Comparison of ENCODE assay signal across 23 cellular contexts in the genomic region with DNA sequence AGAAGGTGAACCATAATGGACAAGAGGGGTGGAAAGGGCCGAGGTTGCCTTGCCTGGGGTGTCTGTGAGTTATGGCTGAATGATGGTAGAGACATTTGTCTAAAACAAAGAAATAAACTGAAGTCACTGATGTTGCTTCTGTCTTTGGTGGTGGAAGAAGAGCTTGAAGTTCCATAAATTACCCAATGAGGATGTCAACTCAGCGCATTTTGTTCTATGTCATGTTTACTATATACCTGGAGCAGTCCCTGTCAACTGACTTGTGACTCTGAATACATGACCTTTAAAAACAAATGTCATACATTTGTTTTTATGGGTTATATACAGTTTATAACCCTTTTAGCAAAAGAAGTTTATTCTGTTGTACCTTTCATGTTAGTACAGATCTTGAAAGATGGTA. TPM values are rescaled to one million over a fixed set of nuclear protein-coding genes. Genes with fewer than 3 reads are reported as not detected.
A peak's percentile ranks its signal among the peaks of the same experiment; 100 is the strongest.
DNase-seq lines count a peak whose midpoint lies in the region; ATAC-seq, FAIRE-seq and TF ChIP-seq lines count a peak whose summit lies in the region.
"Had no signal": no experiment of that assay in that cellular context is flagged by ENCODE, and none has a peak within 500 bp of the region (broad histone marks: within the 10 kb centered on the region; RNA-seq: fewer than 3 reads in every experiment).

No MANE protein-coding gene starts in this region.

- H3K4me1 ChIP-seq in HepG2 (ENCODE audit: insufficient read depth, low read length) = peaks cover 58% of the 10 kb centered on the region
- H3K4me1 ChIP-seq in right lobe of liver = peaks cover 0 to 14% (median 6%) of the 10 kb centered on the region in 4 donors
- H3K4me1 ChIP-seq in Panc1 (ENCODE audit: control insufficient read depth, insufficient read depth, low read length) = peaks cover 33% of the 10 kb centered on the region
- H3K4me1 ChIP-seq in A673 (ENCODE audit: insufficient read depth, low read length, poor library complexity, severe bottlenecking) = peaks cover 25% of the 10 kb centered on the region

- H4K20me1 ChIP-seq in HepG2 (ENCODE audit: insufficient read depth, low read length) (no peaks in the 10 kb centered on the region), neural cell (ENCODE audit: insufficient read depth) (no peaks in the 10 kb centered on the region)
- H4K20me1 ChIP-seq: BLaER1 treated with 17β-estradiol and CSF1 and Interleukin-3, amounts not matched to agents 10 nM and 100 nM had no signal

- no peaks in the 10 kb centered on the region for H3K36me3 Mint-ChIP-seq in activated T-helper 1 cell treated with anti-CD3 and anti-CD28 coated beads, Interleukin-12 subunit alpha, Interleukin-12 subunit beta, Interleukin-2, Interleukin-4 antibody, amounts not matched to agents 30 ng/mL and 10 ng/mL and 1 ng/mL, durations not matched to agents 14 hours and 24 hours and 36 hours (ENCODE audit: low read depth)
- H3K36me3 Mint-ChIP-seq: CD8-positive, alpha-beta memory T cell; IgD-negative memory B cell had no signal

- intact Hi-C loops in HepG2 (cut with micrococcal nuclease; ENCODE audit: unreplicated experiment) = loop anchor here (5.0 kb wide), 1 partner anchor 80 kb away; no protein-coding TSS in a partner anchor
- intact Hi-C loops in right lobe of liver (cut with DNase I) = no loop called here
- intact Hi-C loops in Panc1 (cut with micrococcal nuclease; ENCODE audit: unreplicated experiment) = no loop called here
- intact Hi-C loops in A673 (cut with micrococcal nuclease; ENCODE audit: unreplicated experiment) = no loop called here
- intact Hi-C loops in activated T-helper 1 cell treated with anti-CD3 and anti-CD28 coated beads, Interleukin-12 subunit alpha, Interleukin-12 subunit beta, Interleukin-2, Interleukin-4 antibody, amounts not matched to agents 30 ng/mL and 10 ng/mL and 1 ng/mL, durations not matched to agents 14 hours and 24 hours and 36 hours (cut with micrococcal nuclease) = loop anchor here (5.0 to 10.0 kb wide), 3 partner anchors 70 to 1123 kb away; a partner anchor contains a TSS

- H3K27me3 Mint-ChIP-seq in activated T-helper 1 cell treated with anti-CD3 and anti-CD28 coated beads, Interleukin-12 subunit alpha, Interleukin-12 subunit beta, Interleukin-2, Interleukin-4 antibody, amounts not matched to agents 30 ng/mL and 10 ng/mL and 1 ng/mL, durations not matched to agents 14 hours and 24 hours and 36 hours (ENCODE audit: insufficient read depth) = peaks cover 6% of the 10 kb centered on the region
- H3K27me3 Mint-ChIP-seq: IgD-negative memory B cell had no signal

- in situ Hi-C loops in HepG2 (cut with HindIII; ENCODE audit: extremely low pct_ligation_motif_present, low pct_unique_long_range_greater_than_20kb) = no loop called here
- in situ Hi-C loops in Panc1 (cut with HindIII; ENCODE audit: low pct_unique_long_range_greater_than_20kb, low sequenced_read_pairs) = no loop called here

- H3K4me3 ChIP-seq in HepG2 (replicated peaks in 1 of 3; ENCODE audit: insufficient read depth in 1 of 3, low read depth in 2 of 3, low read length in 3 of 3) (no peak overlapping the region), right lobe of liver (no peak overlapping the region), Panc1 (ENCODE audit: low read depth in 2 of 2, low read length in 2 of 2) (no peak overlapping the region), neural cell (ENCODE audit: low read length) (peak overlapping the region; percentile 74), A673 (ENCODE audit: low read depth, low read length, poor library complexity, severe bottlenecking) (no peak overlapping the region), coronary artery (no peak overlapping the region)

- H3K9ac ChIP-seq in HepG2 (ENCODE audit: insufficient read depth, low read depth, low read length) = no peak overlapping the region
- H3K9ac ChIP-seq in neural cell (ENCODE audit: low read length) = peak overlapping the region; percentile 92
- H3K9ac ChIP-seq: BLaER1 treated with 17β-estradiol and CSF1 and Interleukin-3, amounts not matched to agents 10 nM and 100 nM had no signal

- DNase-seq in HepG2 (ENCODE audit: low spot score) (no peak), right lobe of liver (no peak), Panc1 (ENCODE audit: low read depth, low spot score) (no peak), A673 (ENCODE audit: low spot score) (no peak), coronary artery (ENCODE audit: low spot score) (no peak)
- DNase-seq in activated T-helper 1 cell treated with anti-CD3 and anti-CD28 coated beads, Interleukin-12 subunit alpha, Interleukin-12 subunit beta, Interleukin-2, Interleukin-4 antibody, amounts not matched to agents 30 ng/mL and 10 ng/mL and 1 ng/mL, durations not matched to agents 14 hours and 24 hours and 36 hours (ENCODE audit: low spot score) = no peak
- DNase-seq: Calu3; CD8-positive, alpha-beta memory T cell; DMS153; GDM1; Karpas-422; NCI-H1048; NCI-H1417 treated with DMSO at 0.1 percent for 48 hours; NCI-H187; NCI-H446 treated with DMSO at 0.1 percent for 48 hours; NCI-H526 treated with DMSO at 0.1 percent for 48 hours; OCI-M1; SHP77 had no signal

- ATAC-seq in HepG2 (no peak), right lobe of liver (no peak), Panc1 (no peak)

- no peak overlapping the region for H3K27ac ChIP-seq in HepG2 (ENCODE audit: extremely low read length, insufficient read depth, low read length)
- no peak overlapping the region for H3K27ac ChIP-seq in right lobe of liver
- peak overlapping the region; percentile 91 for H3K27ac ChIP-seq in Panc1 (ENCODE audit: low read length)
- no peak overlapping the region for H3K27ac ChIP-seq in neural cell (ENCODE audit: low read length)
- H3K27ac ChIP-seq in A673 (ENCODE audit: low read depth, low read length, poor library complexity, severe bottlenecking) = no peak overlapping the region
- H3K27ac ChIP-seq in coronary artery = no peak overlapping the region
- H3K27ac ChIP-seq: BLaER1 treated with 17β-estradiol and CSF1 and Interleukin-3, amounts not matched to agents 10 nM and 100 nM had no signal

- H2AFZ ChIP-seq in HepG2 (ENCODE audit: low read length) (no peak overlapping the region), neural cell (ENCODE audit: low read depth, low read length) (no peak overlapping the region)

- TF ChIP-seq CTCF in HepG2 (CRISPR knock-in tag; IDR thresholded peaks at IDR 0.05) (no peak), right lobe of liver (IDR thresholded peaks at IDR 0.05) (no peak), Panc1 (IDR thresholded peaks at IDR 0.05) (no peak), neural cell (IDR thresholded peaks at IDR 0.05; ENCODE audit: poor library complexity, severe bottlenecking) (no peak), A673 (conservative IDR thresholded peaks at IDR 0.05; ENCODE audit: low read depth, low read length) (no peak), coronary artery (IDR thresholded peaks at IDR 0.05) (no peak)

- H3K79me2 ChIP-seq in HepG2 (ENCODE audit: insufficient read depth, low read length) (peaks cover 4% of the 10 kb centered on the region), neural cell (replicated peaks; ENCODE audit: insufficient read depth, low read length) (peaks cover 15% of the 10 kb centered on the region)

- CTCF ChIA-PET in HepG2 (lab: Yijun Ruan, JAX; ENCODE audit: low intra/inter-chr PET ratio, low total read pairs) = no interaction called here
- CTCF ChIA-PET in Panc1 (lab: Charles Lee) = no interaction called here
- CTCF ChIA-PET in A673 (lab: Charles Lee) = no interaction called here

- no peaks in the 10 kb centered on the region for H3K9me3 Mint-ChIP-seq in activated T-helper 1 cell treated with anti-CD3 and anti-CD28 coated beads, Interleukin-12 subunit alpha, Interleukin-12 subunit beta, Interleukin-2, Interleukin-4 antibody, amounts not matched to agents 30 ng/mL and 10 ng/mL and 1 ng/mL, durations not matched to agents 14 hours and 24 hours and 36 hours
- H3K9me3 Mint-ChIP-seq: CD8-positive, alpha-beta memory T cell; IgD-negative memory B cell had no signal

- no peak overlapping the region for H3K4me3 Mint-ChIP-seq in activated T-helper 1 cell treated with anti-CD3 and anti-CD28 coated beads, Interleukin-12 subunit alpha, Interleukin-12 subunit beta, Interleukin-2, Interleukin-4 antibody, amounts not matched to agents 30 ng/mL and 10 ng/mL and 1 ng/mL, durations not matched to agents 14 hours and 24 hours and 36 hours
- H3K4me3 Mint-ChIP-seq: CD8-positive, alpha-beta memory T cell; IgD-negative memory B cell had no signal

- H3K27ac Mint-ChIP-seq in activated T-helper 1 cell treated with anti-CD3 and anti-CD28 coated beads, Interleukin-12 subunit alpha, Interleukin-12 subunit beta, Interleukin-2, Interleukin-4 antibody, amounts not matched to agents 30 ng/mL and 10 ng/mL and 1 ng/mL, durations not matched to agents 14 hours and 24 hours and 36 hours = no peak overlapping the region
- H3K27ac Mint-ChIP-seq: CD8-positive, alpha-beta memory T cell; IgD-negative memory B cell had no signal

- FAIRE-seq in HepG2 (lab: Jason Lieb, UNC) = no peak
- FAIRE-seq: A204.1, HTR-8/SVneo had no signal

- no peaks in the 10 kb centered on the region; a peak in 1 of 5 replicates for H3K36me3 ChIP-seq in HepG2 (replicated peaks in 1 of 2; ENCODE audit: control insufficient read depth in 1 of 2, insufficient read depth in 2 of 2, low read length in 2 of 2)
- H3K36me3 ChIP-seq in right lobe of liver = no peaks in the 10 kb centered on the region
- H3K36me3 ChIP-seq in Panc1 (ENCODE audit: control insufficient read depth, insufficient read depth, low read length) = no peaks in the 10 kb centered on the region
- peaks cover 4% of the 10 kb centered on the region for H3K36me3 ChIP-seq in neural cell (ENCODE audit: insufficient read depth, low read length)
- H3K36me3 ChIP-seq in A673 (ENCODE audit: insufficient read depth, low read length, poor library complexity, severe bottlenecking) = no peaks in the 10 kb centered on the region

- POLR2A ChIA-PET in HepG2 (lab: Yijun Ruan, JAX) = no interaction called here
- POLR2A ChIA-PET in Panc1 (lab: Charles Lee) = no interaction called here
- POLR2A ChIA-PET in A673 (lab: Charles Lee; ENCODE audit: low non-redundant PET) = no interaction called here

- H3K27me3 ChIP-seq in HepG2 (ENCODE audit: control insufficient read depth in 1 of 2, insufficient read depth in 2 of 2, low read length in 2 of 2) (peaks cover 0 to 4% of the 10 kb centered on the region in 2 experiments; a peak in 1 of 5 replicates), right lobe of liver (no peaks in the 10 kb centered on the region), Panc1 (ENCODE audit: control insufficient read depth, insufficient read depth, low read length) (no peaks in the 10 kb centered on the region), neural cell (ENCODE audit: insufficient read depth, low read depth, low read length) (no peaks in the 10 kb centered on the region), A673 (replicated peaks; ENCODE audit: insufficient read depth, low read depth, low read length, poor library complexity) (no peaks in the 10 kb centered on the region)
- H3K27me3 ChIP-seq: BLaER1 treated with 17β-estradiol and CSF1 and Interleukin-3, amounts not matched to agents 10 nM and 100 nM had no signal

- TF ChIP-seq POLR2A in HepG2 (IDR thresholded peaks at IDR 0.05; ENCODE audit: insufficient read depth in 1 of 2, low read depth in 2 of 2, low read length in 2 of 2) (no peak), right lobe of liver (IDR thresholded peaks at IDR 0.05) (no peak)

- H3K9me3 ChIP-seq in HepG2 (ENCODE audit: low read length) = no peaks in the 10 kb centered on the region
- no peaks in the 10 kb centered on the region for H3K9me3 ChIP-seq in right lobe of liver
- H3K9me3 ChIP-seq in Panc1 (ENCODE audit: control insufficient read depth, insufficient read depth, low read depth, low read length) = no peaks in the 10 kb centered on the region
- H3K9me3 ChIP-seq in neural cell (ENCODE audit: low read length) = no peaks in the 10 kb centered on the region
- H3K9me3 ChIP-seq in A673 (ENCODE audit: low read depth, low read length, poor library complexity, severe bottlenecking) = no peaks in the 10 kb centered on the region
- H3K9me3 ChIP-seq: BLaER1 treated with 17β-estradiol and CSF1 and Interleukin-3, amounts not matched to agents 10 nM and 100 nM had no signal

- no peaks in the 10 kb centered on the region for H3K9me2 ChIP-seq in neural cell (ENCODE audit: insufficient read depth, low read length)

- no TSS peak for BruUV-seq in HepG2 (replicated peaks; lab: Mats Ljungman, UMichigan)
- no TSS peak for BruUV-seq in Panc1 (replicated peaks; lab: Mats Ljungman, UMichigan)
- BruUV-seq in A673 (replicated peaks; lab: Mats Ljungman, UMichigan) = no TSS peak

- no peaks in the 10 kb centered on the region for H3F3A ChIP-seq in neural cell (ENCODE audit: insufficient read depth, low read length, poor library complexity, severe bottlenecking)

- no peak overlapping the region for H3K4me2 ChIP-seq in HepG2 (ENCODE audit: low read depth, low read length)
- peak overlapping the region; percentile 40 for H3K4me2 ChIP-seq in neural cell (ENCODE audit: low read length)

- peaks cover 7% of the 10 kb centered on the region for H3K4me1 Mint-ChIP-seq in activated T-helper 1 cell treated with anti-CD3 and anti-CD28 coated beads, Interleukin-12 subunit alpha, Interleukin-12 subunit beta, Interleukin-2, Interleukin-4 antibody, amounts not matched to agents 30 ng/mL and 10 ng/mL and 1 ng/mL, durations not matched to agents 14 hours and 24 hours and 36 hours (ENCODE audit: low read depth)

- 96% methylated on average over 2 of the region's 2 CpGs for WGBS in HepG2 (ENCODE audit: low lambda C conversion rate)
- 100% methylated on average over 2 of the region's 2 CpGs for WGBS in right lobe of liver (ENCODE audit: insufficient coverage, low coverage, low lambda C conversion rate, missing lambda C conversion rate)

- TF ChIP-seq RAD21 in HepG2 (CRISPR knock-in tag; IDR thresholded peaks at IDR 0.05) = no peak
- no peak for TF ChIP-seq RAD21 in neural cell (conservative IDR thresholded peaks at IDR 0.05)

- TF ChIP-seq EP300 in HepG2 (IDR thresholded peaks at IDR 0.05; ENCODE audit: low read depth in 2 of 2, low read length in 2 of 2) = no peak
- no peak for TF ChIP-seq EP300 in HepG2 (CRISPR knock-in tag; IDR thresholded peaks at IDR 0.05; ENCODE audit: borderline replicate concordance)
- TF ChIP-seq EP300 in neural cell (conservative IDR thresholded peaks at IDR 0.05; ENCODE audit: poor library complexity, severe bottlenecking) = no peak

RNA-seq across cellular contexts. Expression of a gene that starts 2.0 kb away (rescaled TPM):
- total RNA-seq in HepG2 (2016; rRNA removed; fragmentation: Illumina TruSeq; extraction: Trizol) (18.6 and 23.4 TPM in 2 replicates), right lobe of liver (10 to 100 TPM in 1 of 6 experiments, 1 to 10 TPM in 5; 3.6 to 10.4 (median 6.0) TPM), Panc1 (2021; ENCODE audit: unreplicated experiment) (24.6 TPM), A673 (2021) (16.9 and 25.7 TPM in 2 replicates)
- total RNA-seq in HepG2 (2016; cell fraction: cytosol; rRNA removed; fragmentation: Illumina TruSeq; extraction: Trizol; ENCODE audit: low read depth) = 6.3 TPM in 2 replicates
- total RNA-seq in HepG2 (2016; cell fraction: insoluble cytoplasmic fraction; rRNA removed; fragmentation: Illumina TruSeq; extraction: Trizol) = 20.7 and 23.3 TPM in 2 replicates
- total RNA-seq in HepG2 (2016; cell fraction: membrane; rRNA removed; fragmentation: Illumina TruSeq; extraction: Trizol) = 5.0 and 8.2 TPM in 2 replicates
- 39.5 and 46.3 TPM in 2 replicates for total RNA-seq in HepG2 (2016; cell fraction: nucleus; rRNA removed; fragmentation: Illumina TruSeq; extraction: Trizol)
- polyA plus RNA-seq in HepG2 (2011; rRNA removed) (23.5 and 29.5 TPM in 2 replicates), neural cell (173 and 234 TPM in 2 replicates)
- 5.5 and 9.2 TPM in 2 replicates for polyA plus RNA-seq in HepG2 (2011; cell fraction: cytosol; rRNA removed)
- polyA plus RNA-seq in HepG2 (2011; cell fraction: nucleus; rRNA removed) = 92.9 and 127 TPM in 2 replicates
- polyA plus RNA-seq in HepG2 (2012) = 10.2 and 15.7 TPM in 2 replicates
- 2.4 and 2.8 TPM in 2 replicates for polyA plus RNA-seq in HepG2 (2016; cell fraction: cytosol; fragmentation: Illumina TruSeq; extraction: Trizol; ENCODE audit: low read depth)
- 17.1 and 17.6 TPM in 2 replicates for polyA plus RNA-seq in HepG2 (2016; cell fraction: insoluble cytoplasmic fraction; fragmentation: Illumina TruSeq; extraction: Trizol; ENCODE audit: low read depth)
- polyA plus RNA-seq in HepG2 (2016; cell fraction: membrane; fragmentation: Illumina TruSeq; extraction: Trizol; ENCODE audit: low read depth) = 4.6 and 4.7 TPM in 2 replicates
- 53.0 and 69.1 TPM in 2 replicates for polyA plus RNA-seq in HepG2 (2016; cell fraction: nucleus; fragmentation: Illumina TruSeq; extraction: Trizol; ENCODE audit: insufficient read depth, low read depth)
- 14.9 and 26.4 TPM in 2 replicates for polyA minus RNA-seq in HepG2 (2011; rRNA and poly(A)+ RNA removed; ENCODE audit: low replicate concordance)
- polyA minus RNA-seq in HepG2 (2011; cell fraction: cytosol; rRNA and poly(A)+ RNA removed) = 3.9 and 7.9 TPM in 2 replicates
- polyA minus RNA-seq in HepG2 (2011; cell fraction: nucleus; rRNA and poly(A)+ RNA removed) = 42.3 and 42.6 TPM in 2 replicates
- polyA plus RNA-seq in Panc1 (2012; ENCODE audit: insufficient read length) = 17.6 TPM
- polyA minus RNA-seq in neural cell = 91.5 and 119 TPM in 2 replicates
- 0.70 and 1.3 TPM in 2 replicates for total RNA-seq in activated T-helper 1 cell treated with anti-CD3 and anti-CD28 coated beads, Interleukin-12 subunit alpha, Interleukin-12 subunit beta, Interleukin-2, Interleukin-4 antibody, amounts not matched to agents 30 ng/mL and 10 ng/mL and 1 ng/mL, durations not matched to agents 14 hours and 24 hours and 36 hours

Comparison
In these comparisons a context has a peak if more than half of its experiments do, and no peak if none do; other contexts are left out.
1. intact Hi-C loops: an anchor here in HepG2 (5.0 kb wide) and activated T-helper 1 cell treated with anti-CD3 and anti-CD28 coated beads, Interleukin-12 subunit alpha, Interleukin-12 subunit beta, Interleukin-2, Interleukin-4 antibody, amounts not matched to agents 30 ng/mL and 10 ng/mL and 1 ng/mL, durations not matched to agents 14 hours and 24 hours and 36 hours (5.0 to 10.0 kb wide); none called in right lobe of liver, Panc1 and A673.